Comparison of ENCODE assay signal across 2 cellular contexts in the genomic region with DNA sequence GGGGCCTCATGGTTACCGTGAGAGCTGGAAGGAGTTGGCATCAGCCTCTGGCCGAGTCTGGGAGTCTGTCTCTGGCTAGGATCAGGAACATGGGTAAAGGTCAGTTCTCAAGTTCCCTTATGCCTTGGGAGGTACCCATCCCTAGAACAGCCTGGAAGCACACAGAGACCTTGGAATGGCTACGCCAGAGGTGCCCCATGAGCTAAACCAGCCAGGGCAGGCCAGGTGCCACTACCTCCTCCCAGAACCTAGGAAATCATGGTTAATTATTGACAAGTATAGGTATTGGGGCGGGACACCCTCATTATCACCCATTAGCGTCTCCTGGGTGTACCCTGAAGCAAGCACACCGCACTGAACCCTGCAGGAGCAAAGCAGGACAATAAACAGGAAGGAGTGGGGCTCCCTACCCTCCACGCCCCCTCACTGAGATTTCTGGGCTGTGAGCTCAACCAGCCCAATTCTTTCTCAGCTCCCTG.
A peak's percentile ranks its signal among the peaks of the same experiment; 100 is the strongest.
TF ChIP-seq lines count a peak whose summit lies in the region.

No MANE protein-coding gene starts in this region.

TF ChIP-seq in IMR-90, 13 proteins besides CTCF, POLR2A, EP300 and RAD21:
- TF ChIP-seq MAZ (IDR thresholded peaks at IDR 0.05; ENCODE audit: borderline replicate concordance, low read depth, low read length), result no peak
- TF ChIP-seq CEBPB (IDR thresholded peaks at IDR 0.05; ENCODE audit: low read depth, low read length), result no peak
- no peak for TF ChIP-seq BHLHE40 (IDR thresholded peaks at IDR 0.05; ENCODE audit: low read depth, low read length)
- no peak for TF ChIP-seq RFX5 (IDR thresholded peaks at IDR 0.05; ENCODE audit: low read depth, low read length)
- no peak for TF ChIP-seq FOS (IDR thresholded peaks at IDR 0.05; ENCODE audit: low read depth, low read length)
- no peak for TF ChIP-seq NFE2L2 (IDR thresholded peaks at IDR 0.05; ENCODE audit: low read depth, low read length)
- TF ChIP-seq MAFK (IDR thresholded peaks at IDR 0.05; ENCODE audit: low read depth, low read length), result no peak
- TF ChIP-seq MXI1 (IDR thresholded peaks at IDR 0.05; ENCODE audit: borderline replicate concordance, low read depth, low read length), result no peak
- TF ChIP-seq SMC3 (IDR thresholded peaks at IDR 0.05; ENCODE audit: low read depth, low read length), result no peak
- no peak for TF ChIP-seq ELK1 (IDR thresholded peaks at IDR 0.05; ENCODE audit: borderline replicate concordance, low read depth, low read length)
- TF ChIP-seq RCOR1 (IDR thresholded peaks at IDR 0.05; ENCODE audit: insufficient replicate concordance, low read length), result no peak
- TF ChIP-seq, protein P1, sequence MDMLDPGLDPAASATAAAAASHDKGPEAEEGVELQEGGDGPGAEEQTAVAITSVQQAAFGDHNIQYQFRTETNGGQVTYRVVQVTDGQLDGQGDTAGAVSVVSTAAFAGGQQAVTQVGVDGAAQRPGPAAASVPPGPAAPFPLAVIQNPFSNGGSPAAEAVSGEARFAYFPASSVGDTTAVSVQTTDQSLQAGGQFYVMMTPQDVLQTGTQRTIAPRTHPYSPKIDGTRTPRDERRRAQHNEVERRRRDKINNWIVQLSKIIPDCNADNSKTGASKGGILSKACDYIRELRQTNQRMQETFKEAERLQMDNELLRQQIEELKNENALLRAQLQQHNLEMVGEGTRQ (IDR thresholded peaks at IDR 0.05; ENCODE audit: low read depth, low read length), result no peak
- TF ChIP-seq CHD1 (IDR thresholded peaks at IDR 0.05; ENCODE audit: low read depth, low read length), result no peak

TF ChIP-seq in HepG2, 621 proteins besides CTCF, POLR2A, EP300 and RAD21 (continues in another document):
- TF ChIP-seq ZFP41 (CRISPR knock-in tag; IDR thresholded peaks at IDR 0.05; ENCODE audit: borderline replicate concordance), result no peak
- TF ChIP-seq ZSCAN31 (CRISPR knock-in tag; IDR thresholded peaks at IDR 0.05; ENCODE audit: low read depth), result no peak
- TF ChIP-seq GFI1 (CRISPR knock-in tag; IDR thresholded peaks at IDR 0.05; ENCODE audit: borderline replicate concordance), result peak; percentile 47; the same call in 1 of the 2 replicates
- TF ChIP-seq ZFX (CRISPR knock-in tag; IDR thresholded peaks at IDR 0.05; ENCODE audit: low read depth), result peak; percentile 28; the same call in 1 of the 2 replicates
- 0 out of 2 replicates have a peak, but pooled peaks have one; percentile 55 for TF ChIP-seq PATZ1 (CRISPR knock-in tag; IDR thresholded peaks at IDR 0.05)
- TF ChIP-seq CCDC6 (CRISPR knock-in tag; IDR thresholded peaks at IDR 0.05), result no peak
- TF ChIP-seq, protein P2, sequence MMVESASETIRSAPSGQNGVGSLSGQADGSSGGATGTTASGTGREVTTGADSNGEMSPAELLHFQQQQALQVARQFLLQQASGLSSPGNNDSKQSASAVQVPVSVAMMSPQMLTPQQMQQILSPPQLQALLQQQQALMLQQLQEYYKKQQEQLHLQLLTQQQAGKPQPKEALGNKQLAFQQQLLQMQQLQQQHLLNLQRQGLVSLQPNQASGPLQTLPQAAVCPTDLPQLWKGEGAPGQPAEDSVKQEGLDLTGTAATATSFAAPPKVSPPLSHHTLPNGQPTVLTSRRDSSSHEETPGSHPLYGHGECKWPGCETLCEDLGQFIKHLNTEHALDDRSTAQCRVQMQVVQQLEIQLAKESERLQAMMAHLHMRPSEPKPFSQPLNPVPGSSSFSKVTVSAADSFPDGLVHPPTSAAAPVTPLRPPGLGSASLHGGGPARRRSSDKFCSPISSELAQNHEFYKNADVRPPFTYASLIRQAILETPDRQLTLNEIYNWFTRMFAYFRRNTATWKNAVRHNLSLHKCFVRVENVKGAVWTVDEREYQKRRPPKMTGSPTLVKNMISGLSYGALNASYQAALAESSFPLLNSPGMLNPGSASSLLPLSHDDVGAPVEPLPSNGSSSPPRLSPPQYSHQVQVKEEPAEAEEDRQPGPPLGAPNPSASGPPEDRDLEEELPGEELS (CRISPR knock-in tag; IDR thresholded peaks at IDR 0.05), result peak; percentile 80
- TF ChIP-seq ZNF839 (CRISPR knock-in tag; IDR thresholded peaks at IDR 0.05; ENCODE audit: borderline replicate concordance), result 0 out of 2 replicates have a peak, but pooled peaks have one; percentile 0
- TF ChIP-seq ZMYM4 (CRISPR knock-in tag; IDR thresholded peaks at IDR 0.05), result 0 out of 2 replicates have a peak, but pooled peaks have one; percentile 21
- TF ChIP-seq ZNF547 (CRISPR knock-in tag; IDR thresholded peaks at IDR 0.05), result 0 out of 2 replicates have a peak, but pooled peaks have one; percentile 35
- no peak for TF ChIP-seq LCORL (IDR thresholded peaks at IDR 0.05)
- peak; percentile 64; the same call in 1 of the 2 replicates for TF ChIP-seq LCORL (CRISPR knock-in tag; IDR thresholded peaks at IDR 0.05)
- no peak for TF ChIP-seq SOX13 (IDR thresholded peaks at IDR 0.05)
- TF ChIP-seq SOX13 (CRISPR knock-in tag; conservative IDR thresholded peaks at IDR 0.05 in 1 of 2, IDR thresholded peaks at IDR 0.05 in 1 of 2), result peak in 1 of 2 experiments; percentile 33; a peak in 1 of 4 replicates
- TF ChIP-seq GABPA (IDR thresholded peaks at IDR 0.05; ENCODE audit: low read depth, low read length), result no peak
- peak; percentile 32; the same call in 1 of the 2 replicates for TF ChIP-seq GABPA (CRISPR knock-in tag; IDR thresholded peaks at IDR 0.05; ENCODE audit: low read depth)
- TF ChIP-seq, protein P3, sequence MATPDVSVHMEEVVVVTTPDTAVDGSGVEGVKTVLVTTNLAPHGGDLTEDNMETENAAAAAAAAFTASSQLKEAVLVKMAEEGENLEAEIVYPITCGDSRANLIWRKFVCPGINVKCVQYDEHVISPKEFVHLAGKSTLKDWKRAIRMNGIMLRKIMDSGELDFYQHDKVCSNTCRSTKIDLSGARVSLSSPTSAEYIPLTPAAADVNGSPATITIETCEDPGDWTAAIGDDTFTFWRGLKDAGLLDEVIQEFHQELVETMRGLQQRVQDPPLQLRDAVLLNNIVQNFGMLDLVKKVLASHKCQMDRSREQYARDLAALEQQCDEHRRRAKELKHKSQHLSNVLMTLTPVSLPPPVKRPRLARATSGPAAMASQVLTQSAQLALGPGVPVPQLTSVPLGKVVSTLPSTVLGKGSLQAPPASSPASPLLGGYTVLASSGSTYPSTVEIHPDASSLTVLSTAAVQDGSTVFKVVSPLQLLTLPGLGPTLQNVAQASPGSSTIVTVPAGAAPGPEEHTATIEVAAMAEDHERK (CRISPR knock-in tag; IDR thresholded peaks at IDR 0.05; ENCODE audit: low read depth), result no peak
- TF ChIP-seq ZKSCAN5 (CRISPR knock-in tag; IDR thresholded peaks at IDR 0.05), result no peak
- TF ChIP-seq ZNF121 (CRISPR knock-in tag; IDR thresholded peaks at IDR 0.05), result 0 out of 2 replicates have a peak, but pooled peaks have one; percentile 3
- TF ChIP-seq ZNF430 (CRISPR knock-in tag; IDR thresholded peaks at IDR 0.05), result 0 out of 2 replicates have a peak, but pooled peaks have one; percentile 6
- TF ChIP-seq, protein P4, sequence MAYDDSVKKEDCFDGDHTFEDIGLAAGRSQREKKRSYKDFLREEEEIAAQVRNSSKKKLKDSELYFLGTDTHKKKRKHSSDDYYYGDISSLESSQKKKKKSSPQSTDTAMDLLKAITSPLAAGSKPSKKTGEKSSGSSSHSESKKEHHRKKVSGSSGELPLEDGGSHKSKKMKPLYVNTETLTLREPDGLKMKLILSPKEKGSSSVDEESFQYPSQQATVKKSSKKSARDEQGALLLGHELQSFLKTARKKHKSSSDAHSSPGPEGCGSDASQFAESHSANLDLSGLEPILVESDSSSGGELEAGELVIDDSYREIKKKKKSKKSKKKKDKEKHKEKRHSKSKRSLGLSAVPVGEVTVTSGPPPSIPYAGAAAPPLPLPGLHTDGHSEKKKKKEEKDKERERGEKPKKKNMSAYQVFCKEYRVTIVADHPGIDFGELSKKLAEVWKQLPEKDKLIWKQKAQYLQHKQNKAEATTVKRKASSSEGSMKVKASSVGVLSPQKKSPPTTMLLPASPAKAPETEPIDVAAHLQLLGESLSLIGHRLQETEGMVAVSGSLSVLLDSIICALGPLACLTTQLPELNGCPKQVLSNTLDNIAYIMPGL (CRISPR knock-in tag; IDR thresholded peaks at IDR 0.05; ENCODE audit: borderline replicate concordance in 1 of 2, low read depth in 1 of 2), result 0 out of 4 replicates have a peak, but pooled peaks of 1 of the 2 experiments have one; percentile 21
- no peak for TF ChIP-seq ZNF232 (CRISPR knock-in tag; IDR thresholded peaks at IDR 0.05; ENCODE audit: borderline replicate concordance)
- peak; percentile 82 for TF ChIP-seq HNF1B (CRISPR knock-in tag; IDR thresholded peaks at IDR 0.05)
- peak; percentile 27; the same call in 1 of the 2 replicates for TF ChIP-seq SAP130 (CRISPR knock-in tag; IDR thresholded peaks at IDR 0.05; ENCODE audit: low read depth)
- no peak for TF ChIP-seq ZSCAN25 (CRISPR knock-in tag; IDR thresholded peaks at IDR 0.05)
- TF ChIP-seq, protein P5, sequence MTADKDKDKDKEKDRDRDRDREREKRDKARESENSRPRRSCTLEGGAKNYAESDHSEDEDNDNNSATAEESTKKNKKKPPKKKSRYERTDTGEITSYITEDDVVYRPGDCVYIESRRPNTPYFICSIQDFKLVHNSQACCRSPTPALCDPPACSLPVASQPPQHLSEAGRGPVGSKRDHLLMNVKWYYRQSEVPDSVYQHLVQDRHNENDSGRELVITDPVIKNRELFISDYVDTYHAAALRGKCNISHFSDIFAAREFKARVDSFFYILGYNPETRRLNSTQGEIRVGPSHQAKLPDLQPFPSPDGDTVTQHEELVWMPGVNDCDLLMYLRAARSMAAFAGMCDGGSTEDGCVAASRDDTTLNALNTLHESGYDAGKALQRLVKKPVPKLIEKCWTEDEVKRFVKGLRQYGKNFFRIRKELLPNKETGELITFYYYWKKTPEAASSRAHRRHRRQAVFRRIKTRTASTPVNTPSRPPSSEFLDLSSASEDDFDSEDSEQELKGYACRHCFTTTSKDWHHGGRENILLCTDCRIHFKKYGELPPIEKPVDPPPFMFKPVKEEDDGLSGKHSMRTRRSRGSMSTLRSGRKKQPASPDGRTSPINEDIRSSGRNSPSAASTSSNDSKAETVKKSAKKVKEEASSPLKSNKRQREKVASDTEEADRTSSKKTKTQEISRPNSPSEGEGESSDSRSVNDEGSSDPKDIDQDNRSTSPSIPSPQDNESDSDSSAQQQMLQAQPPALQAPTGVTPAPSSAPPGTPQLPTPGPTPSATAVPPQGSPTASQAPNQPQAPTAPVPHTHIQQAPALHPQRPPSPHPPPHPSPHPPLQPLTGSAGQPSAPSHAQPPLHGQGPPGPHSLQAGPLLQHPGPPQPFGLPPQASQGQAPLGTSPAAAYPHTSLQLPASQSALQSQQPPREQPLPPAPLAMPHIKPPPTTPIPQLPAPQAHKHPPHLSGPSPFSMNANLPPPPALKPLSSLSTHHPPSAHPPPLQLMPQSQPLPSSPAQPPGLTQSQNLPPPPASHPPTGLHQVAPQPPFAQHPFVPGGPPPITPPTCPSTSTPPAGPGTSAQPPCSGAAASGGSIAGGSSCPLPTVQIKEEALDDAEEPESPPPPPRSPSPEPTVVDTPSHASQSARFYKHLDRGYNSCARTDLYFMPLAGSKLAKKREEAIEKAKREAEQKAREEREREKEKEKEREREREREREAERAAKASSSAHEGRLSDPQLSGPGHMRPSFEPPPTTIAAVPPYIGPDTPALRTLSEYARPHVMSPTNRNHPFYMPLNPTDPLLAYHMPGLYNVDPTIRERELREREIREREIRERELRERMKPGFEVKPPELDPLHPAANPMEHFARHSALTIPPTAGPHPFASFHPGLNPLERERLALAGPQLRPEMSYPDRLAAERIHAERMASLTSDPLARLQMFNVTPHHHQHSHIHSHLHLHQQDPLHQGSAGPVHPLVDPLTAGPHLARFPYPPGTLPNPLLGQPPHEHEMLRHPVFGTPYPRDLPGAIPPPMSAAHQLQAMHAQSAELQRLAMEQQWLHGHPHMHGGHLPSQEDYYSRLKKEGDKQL (CRISPR knock-in tag; IDR thresholded peaks at IDR 0.05; ENCODE audit: low read depth), result no peak
- TF ChIP-seq, protein P6, sequence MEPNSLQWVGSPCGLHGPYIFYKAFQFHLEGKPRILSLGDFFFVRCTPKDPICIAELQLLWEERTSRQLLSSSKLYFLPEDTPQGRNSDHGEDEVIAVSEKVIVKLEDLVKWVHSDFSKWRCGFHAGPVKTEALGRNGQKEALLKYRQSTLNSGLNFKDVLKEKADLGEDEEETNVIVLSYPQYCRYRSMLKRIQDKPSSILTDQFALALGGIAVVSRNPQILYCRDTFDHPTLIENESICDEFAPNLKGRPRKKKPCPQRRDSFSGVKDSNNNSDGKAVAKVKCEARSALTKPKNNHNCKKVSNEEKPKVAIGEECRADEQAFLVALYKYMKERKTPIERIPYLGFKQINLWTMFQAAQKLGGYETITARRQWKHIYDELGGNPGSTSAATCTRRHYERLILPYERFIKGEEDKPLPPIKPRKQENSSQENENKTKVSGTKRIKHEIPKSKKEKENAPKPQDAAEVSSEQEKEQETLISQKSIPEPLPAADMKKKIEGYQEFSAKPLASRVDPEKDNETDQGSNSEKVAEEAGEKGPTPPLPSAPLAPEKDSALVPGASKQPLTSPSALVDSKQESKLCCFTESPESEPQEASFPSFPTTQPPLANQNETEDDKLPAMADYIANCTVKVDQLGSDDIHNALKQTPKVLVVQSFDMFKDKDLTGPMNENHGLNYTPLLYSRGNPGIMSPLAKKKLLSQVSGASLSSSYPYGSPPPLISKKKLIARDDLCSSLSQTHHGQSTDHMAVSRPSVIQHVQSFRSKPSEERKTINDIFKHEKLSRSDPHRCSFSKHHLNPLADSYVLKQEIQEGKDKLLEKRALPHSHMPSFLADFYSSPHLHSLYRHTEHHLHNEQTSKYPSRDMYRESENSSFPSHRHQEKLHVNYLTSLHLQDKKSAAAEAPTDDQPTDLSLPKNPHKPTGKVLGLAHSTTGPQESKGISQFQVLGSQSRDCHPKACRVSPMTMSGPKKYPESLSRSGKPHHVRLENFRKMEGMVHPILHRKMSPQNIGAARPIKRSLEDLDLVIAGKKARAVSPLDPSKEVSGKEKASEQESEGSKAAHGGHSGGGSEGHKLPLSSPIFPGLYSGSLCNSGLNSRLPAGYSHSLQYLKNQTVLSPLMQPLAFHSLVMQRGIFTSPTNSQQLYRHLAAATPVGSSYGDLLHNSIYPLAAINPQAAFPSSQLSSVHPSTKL (CRISPR knock-in tag; IDR thresholded peaks at IDR 0.05), result peak; percentile 28; the same call in 1 of the 2 replicates
- 0 out of 2 replicates have a peak, but pooled peaks have one; percentile 22 for TF ChIP-seq BRD4 (CRISPR knock-in tag; IDR thresholded peaks at IDR 0.05)
